In genomic region chr22:17064498-17065100, GRCh38 we compare ENCODE assay signal across 16 cellular contexts. TPM values are rescaled to one million over a fixed set of nuclear protein-coding genes. Genes with fewer than 3 reads are reported as not detected.
"Had no signal": no experiment of that assay in that cellular context is flagged by ENCODE, and none has a peak within 500 bp of the region (broad histone marks: within the 10 kb centered on the region; RNA-seq: fewer than 3 reads in every experiment).

No MANE protein-coding gene starts in this region.

- H3K36me3 ChIP-seq: esophagus muscularis mucosa, tibial nerve had no signal

- H3K4me3 ChIP-seq: esophagus muscularis mucosa, tibial nerve had no signal

- DNase-seq: activated CD4-positive, alpha-beta T cell treated with anti-CD3 and anti-CD28 coated beads, Interleukin-2, amount 50 U/mL, for 48 hours; activated CD8-positive, alpha-beta memory T cell treated with anti-CD3 and anti-CD28 coated beads, Interleukin-2, amount 10 ng/mL, durations not matched to agents 7 days and 5 days; activated naive CD4-positive, alpha-beta T cell treated with anti-CD3 and anti-CD28 coated beads, Interleukin-2, amount 10 ng/mL, durations not matched to agents 7 days and 5 days; activated T-cell treated with anti-CD3 and anti-CD28 coated beads, Interleukin-2, amount 50 U/mL, for 24 hours; hypothalamus; naive B cell; small intestine; stimulated activated CD4-positive, alpha-beta T cell treated with anti-CD3 and anti-CD28 coated beads, Interleukin-4, amount 100 ng/mL, for 24 hours; stimulated activated naive CD4-positive, alpha-beta T cell; substantia nigra had no signal

- H3K9me3 ChIP-seq: esophagus muscularis mucosa, tibial nerve had no signal

- ATAC-seq: activated CD4-positive, CD25-positive, alpha-beta regulatory T cell treated with anti-CD3 and anti-CD28 coated beads, Interleukin-2, amount 50 U/mL, for 24 hours; activated CD8-positive, alpha-beta memory T cell treated with anti-CD3 and anti-CD28 coated beads, Interleukin-2, amount 10 ng/mL, durations not matched to agents 7 days and 5 days had no signal

- H3K27me3 ChIP-seq: esophagus muscularis mucosa, tibial nerve had no signal

- H3K36me3 Mint-ChIP-seq: activated CD8-positive, alpha-beta memory T cell treated with anti-CD3 and anti-CD28 coated beads, Interleukin-2, amount 10 ng/mL, durations not matched to agents 7 days and 5 days; activated naive CD4-positive, alpha-beta T cell treated with anti-CD3 and anti-CD28 coated beads, Interleukin-2, amount 10 ng/mL, durations not matched to agents 7 days and 5 days; naive B cell had no signal

- H3K79me2 ChIP-seq: parathyroid adenoma had no signal

- H3K27me3 Mint-ChIP-seq: activated T-cell treated with anti-CD3 and anti-CD28 coated beads, Interleukin-2, amount 50 U/mL, for 24 hours had no signal

- H3K27ac ChIP-seq: parathyroid adenoma had no signal

- H3K4me1 Mint-ChIP-seq: activated CD8-positive, alpha-beta memory T cell treated with anti-CD3 and anti-CD28 coated beads, Interleukin-2, amount 10 ng/mL, durations not matched to agents 7 days and 5 days; naive B cell had no signal

- H3K4me3 Mint-ChIP-seq: activated CD8-positive, alpha-beta memory T cell treated with anti-CD3 and anti-CD28 coated beads, Interleukin-2, amount 10 ng/mL, durations not matched to agents 7 days and 5 days; activated naive CD4-positive, alpha-beta T cell treated with anti-CD3 and anti-CD28 coated beads, Interleukin-2, amount 10 ng/mL, durations not matched to agents 7 days and 5 days; activated T-cell treated with anti-CD3 and anti-CD28 coated beads, Interleukin-2, amount 50 U/mL, for 24 hours; naive B cell had no signal

- H2AFZ ChIP-seq: parathyroid adenoma had no signal

- H3K9me3 Mint-ChIP-seq: activated naive CD4-positive, alpha-beta T cell treated with anti-CD3 and anti-CD28 coated beads, Interleukin-2, amount 10 ng/mL, durations not matched to agents 7 days and 5 days; activated T-cell treated with anti-CD3 and anti-CD28 coated beads, Interleukin-2, amount 50 U/mL, for 24 hours; naive B cell had no signal

- H3K27ac Mint-ChIP-seq: activated CD8-positive, alpha-beta memory T cell treated with anti-CD3 and anti-CD28 coated beads, Interleukin-2, amount 10 ng/mL, durations not matched to agents 7 days and 5 days; activated naive CD4-positive, alpha-beta T cell treated with anti-CD3 and anti-CD28 coated beads, Interleukin-2, amount 10 ng/mL, durations not matched to agents 7 days and 5 days; activated T-cell treated with anti-CD3 and anti-CD28 coated beads, Interleukin-2, amount 50 U/mL, for 24 hours; naive B cell had no signal

RNA-seq across cellular contexts. Expression of gene TMEM121B, which starts 56.6 kb away (rescaled TPM):
- total RNA-seq: activated CD8-positive, alpha-beta memory T cell treated with anti-CD3 and anti-CD28 coated beads, Interleukin-2, amount 10 ng/mL, durations not matched to agents 7 days and 5 days had no signal

RNA-seq across cellular contexts. Expression of gene GAB4, which starts 56.6 kb away (rescaled TPM):
- total RNA-seq: activated CD8-positive, alpha-beta memory T cell treated with anti-CD3 and anti-CD28 coated beads, Interleukin-2, amount 10 ng/mL, durations not matched to agents 7 days and 5 days; astrocyte; esophagus muscularis mucosa; fibroblast of villous mesenchyme had no signal
- polyA plus RNA-seq: small intestine had no signal
